Comparison of ENCODE assay signal across 21 cellular contexts in genomic region chr6:131631625-131632284, GRCh38. TPM values are rescaled to one million over a fixed set of nuclear protein-coding genes. Genes with fewer than 3 reads are reported as not detected.
DNase-seq lines count a peak whose midpoint lies in the region; ATAC-seq and TF ChIP-seq lines count a peak whose summit lies in the region.
"Had no signal": no experiment of that assay in that cellular context is flagged by ENCODE, and none has a peak within 500 bp of the region (broad histone marks: within the 10 kb centered on the region; RNA-seq: fewer than 3 reads in every experiment).

No MANE protein-coding gene starts in this region.

- ATAC-seq in CD8-positive, alpha-beta T cell: no peak
- ATAC-seq: A549 had no signal

- intact Hi-C loops in CD8-positive, alpha-beta T cell (cut with DNase I, micrococcal nuclease): no loop called here

- CTCF ChIA-PET in HEK293 (lab: Yijun Ruan, JAX): interaction anchor here (1.0 kb wide), 1 partner anchor 112 kb away, joined by 3 read pairs; no protein-coding TSS in a partner anchor
- CTCF ChIA-PET in CD8-positive, alpha-beta T cell (lab: Charles Lee): interaction anchor here (0.6 to 1.0 kb wide), 2 partner anchors 34 to 747 kb away, joined by 3 to 4 read pairs; no protein-coding TSS in a partner anchor

- no peak overlapping the region for H3K4me3 Mint-ChIP-seq in CD8-positive, alpha-beta T cell

- TF ChIP-seq CTCF in 22Rv1 (IDR thresholded peaks at IDR 0.05) (no peak), HEK293 (tag by site-specific recombination; IDR thresholded peaks at IDR 0.05) (no peak), VCaP (conservative IDR thresholded peaks at IDR 0.05) (no peak), GM20000 (IDR thresholded peaks at IDR 0.05; ENCODE audit: extremely low read depth, missing control alignments) (no peak)
- TF ChIP-seq CTCF in CD8-positive, alpha-beta T cell (IDR thresholded peaks at IDR 0.05): no peak

- no peaks in the 10 kb centered on the region for H3K27me3 Mint-ChIP-seq in CD8-positive, alpha-beta T cell (ENCODE audit: low read depth)

- peaks cover 0 to under 1% of the 10 kb centered on the region in 2 experiments; a peak in 1 of 3 replicates for H3K36me3 ChIP-seq in HEK293 (ENCODE audit: control insufficient read depth in 2 of 2, insufficient read depth in 1 of 2, low read length in 2 of 2)
- no peaks in the 10 kb centered on the region for H3K36me3 ChIP-seq in CD8-positive, alpha-beta T cell (ENCODE audit: insufficient read depth, low read length)
- H3K36me3 ChIP-seq: BLaER1, SJCRH30 had no signal

- no peaks in the 10 kb centered on the region for H3K27me3 ChIP-seq in CD8-positive, alpha-beta T cell (ENCODE audit: insufficient read depth, low read length)
- H3K27me3 ChIP-seq: BLaER1, SJCRH30 had no signal

- H3K4me1 Mint-ChIP-seq in CD8-positive, alpha-beta T cell (ENCODE audit: low read depth): peaks cover 25% of the 10 kb centered on the region

- peak; percentile 80 for DNase-seq in islet precursor cell
- no peak for DNase-seq in GM20000 (ENCODE audit: low spot score)
- DNase-seq in NCI-H2171 (lab: John Stamatoyannopoulos, UW): no peak
- no peak for DNase-seq in CD8-positive, alpha-beta T cell
- DNase-seq in SW 1271 (lab: John Stamatoyannopoulos, UW): no peak
- DNase-seq: DMS79 treated with DMSO at 0.1 percent for 48 hours, H7, NCI-H1105 treated with DMSO at 0.1 percent for 48 hours, NCI-H1694 treated with DMSO at 0.1 percent for 48 hours, NCI-H2107, NCI-H2227 treated with DMSO at 0.1 percent for 48 hours, NCI-H510A treated with DMSO at 0.1 percent for 48 hours had no signal

- H3K9me3 ChIP-seq in HEK293 (ENCODE audit: control insufficient read depth, insufficient read depth, low read depth, low read length): no peaks in the 10 kb centered on the region
- no peaks in the 10 kb centered on the region for H3K9me3 ChIP-seq in CD8-positive, alpha-beta T cell (ENCODE audit: low read length)
- H3K9me3 ChIP-seq: A549, BLaER1, SJCRH30 had no signal

- H3K27ac ChIP-seq in 22Rv1: peak overlapping the region; percentile 77
- H3K27ac ChIP-seq in HEK293 (ENCODE audit: extremely low read depth, low read depth, low read length): no peak overlapping the region
- H3K27ac ChIP-seq in VCaP: peak overlapping the region; percentile 82
- no peak overlapping the region for H3K27ac ChIP-seq in CD8-positive, alpha-beta T cell (ENCODE audit: low read depth, low read length)
- H3K27ac ChIP-seq: A549, BLaER1, HL-60, SJCRH30 had no signal

- H3K27ac Mint-ChIP-seq in CD8-positive, alpha-beta T cell: no peak overlapping the region

- 0 out of 2 replicates have a peak, but pooled peaks cover 3% of the 10 kb centered on the region for H3K4me1 ChIP-seq in HEK293 (ENCODE audit: control insufficient read depth, insufficient read depth, low read length)
- H3K4me1 ChIP-seq in CD8-positive, alpha-beta T cell (ENCODE audit: insufficient read depth, low read length): peaks cover 16% of the 10 kb centered on the region

- H3K9me3 Mint-ChIP-seq in CD8-positive, alpha-beta T cell: no peaks in the 10 kb centered on the region

- H3K36me3 Mint-ChIP-seq in CD8-positive, alpha-beta T cell: peaks cover 8% of the 10 kb centered on the region

- POLR2A ChIA-PET in HEK293 (lab: Yijun Ruan, JAX): no interaction called here
- POLR2A ChIA-PET in CD8-positive, alpha-beta T cell (lab: Charles Lee): no interaction called here

- H3K4me3 ChIP-seq in HEK293 (ENCODE audit: low read depth, low read length): no peak overlapping the region
- H3K4me3 ChIP-seq in CD8-positive, alpha-beta T cell (ENCODE audit: low read depth, low read length): no peak overlapping the region
- H3K4me3 ChIP-seq: A549, BLaER1, SJCRH30 had no signal

TF ChIP-seq in HEK293, 187 proteins besides CTCF, POLR2A, EP300 and RAD21:
- no peak for TF ChIP-seq ZNF544 (tag by site-specific recombination; IDR thresholded peaks at IDR 0.05)
- TF ChIP-seq ZNF335 (tag by site-specific recombination; conservative IDR thresholded peaks at IDR 0.05): no peak
- TF ChIP-seq ZNF24 (tag by site-specific recombination; IDR thresholded peaks at IDR 0.05): no peak
- TF ChIP-seq ZBTB17 (tag by site-specific recombination; IDR thresholded peaks at IDR 0.05): 0 out of 2 replicates have a peak, but pooled peaks have one; percentile 10
- no peak for TF ChIP-seq GLIS2 (tag by site-specific recombination; IDR thresholded peaks at IDR 0.05)
- no peak for TF ChIP-seq TRIM28 (IDR thresholded peaks at IDR 0.05; ENCODE audit: borderline replicate concordance, low read length)

RNA-seq across cellular contexts. Expression of gene MED23, which starts 3.7 kb away (rescaled TPM):
- 10 to 100 TPM; 65.3 to 70.0 TPM for total RNA-seq in CD8-positive, alpha-beta T cell

RNA-seq across cellular contexts. Expression of gene ENPP3, which starts 5.3 kb away (rescaled TPM):
- total RNA-seq in CD8-positive, alpha-beta T cell: under 1 TPM; 0.16 to 0.28 TPM
- total RNA-seq: G401, H7, LHCN-M2 had no signal

RNA-seq across cellular contexts. Expression of gene ARG1, which starts 58.7 kb away (rescaled TPM):
- total RNA-seq in CD8-positive, alpha-beta T cell: not detected
- total RNA-seq: G401, H7, LHCN-M2, SJCRH30 had no signal

Comparison
In these comparisons a context has a peak if more than half of its experiments do, and no peak if none do; other contexts are left out.
1. H3K27ac ChIP-seq: peak in 22Rv1 (single experiment) and VCaP (single experiment); none in HEK293 (single experiment) and CD8-positive, alpha-beta T cell (single experiment).